In the genomic region with DNA sequence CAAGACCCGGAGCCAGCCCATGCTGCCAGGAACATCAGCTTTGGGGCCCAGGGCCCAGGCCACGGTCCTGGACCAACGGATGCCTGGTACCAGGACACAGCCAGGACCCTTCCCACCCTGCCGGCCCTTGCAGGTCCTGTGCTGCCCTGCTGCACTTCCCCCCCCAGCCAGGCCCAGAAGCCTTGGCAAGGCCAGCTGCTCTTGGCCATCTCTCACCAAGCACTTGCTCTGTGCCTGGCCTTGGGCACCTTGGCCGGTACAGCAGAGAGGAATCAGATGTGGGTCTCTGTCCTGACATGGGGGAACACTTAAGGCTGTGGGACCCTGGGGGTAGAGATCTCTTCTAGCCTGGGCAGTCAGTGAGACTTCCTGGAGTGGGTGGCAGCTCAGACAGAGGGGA, we compare ENCODE assay signal across 12 cellular contexts. TPM values are rescaled to one million over a fixed set of nuclear protein-coding genes. Genes with fewer than 3 reads are reported as not detected.
DNase-seq lines count a peak whose midpoint lies in the region; ATAC-seq and TF ChIP-seq lines count a peak whose summit lies in the region.
"Had no signal": no experiment of that assay in that cellular context is flagged by ENCODE, and none has a peak within 500 bp of the region (broad histone marks: within the 10 kb centered on the region; RNA-seq: fewer than 3 reads in every experiment).

No MANE protein-coding gene starts in this region.

- peaks cover 69% of the 10 kb centered on the region for H3K4me1 Mint-ChIP-seq in CD8-positive, alpha-beta T cell (ENCODE audit: low read depth)
- H3K4me1 Mint-ChIP-seq in T-helper 17 cell = peaks cover 52% of the 10 kb centered on the region

- DNase-seq in CD8-positive, alpha-beta T cell = no peak
- DNase-seq in T-helper 17 cell (no peak), cortex of kidney (lab: John Stamatoyannopoulos, UW) (peak; percentile 7), psoas muscle (peak; percentile 35 to 66), GM13977 (ENCODE audit: low spot score) (no peak)
- DNase-seq: MG63, NCI-H2081, NCI-H748 treated with DMSO at 0.1 percent for 48 hours had no signal

- H3K9me3 ChIP-seq in CD8-positive, alpha-beta T cell (ENCODE audit: low read length) = no peaks in the 10 kb centered on the region
- H3K9me3 ChIP-seq in T-helper 17 cell (ENCODE audit: control insufficient read depth, low read length, poor library complexity, severe bottlenecking) (no peaks in the 10 kb centered on the region), psoas muscle (no peaks in the 10 kb centered on the region)
- H3K9me3 ChIP-seq: MG63, thoracic aorta had no signal

- no peak for TF ChIP-seq CTCF in CD8-positive, alpha-beta T cell (IDR thresholded peaks at IDR 0.05)
- TF ChIP-seq CTCF in psoas muscle (IDR thresholded peaks at IDR 0.05) = no peak
- no peak for TF ChIP-seq CTCF in GM13977 (IDR thresholded peaks at IDR 0.05; ENCODE audit: extremely low read depth, insufficient read depth, missing control alignments)

- H3K36me3 Mint-ChIP-seq in CD8-positive, alpha-beta T cell = peaks cover 37% of the 10 kb centered on the region
- H3K36me3 Mint-ChIP-seq in T-helper 17 cell (ENCODE audit: low read depth) = peaks cover 3% of the 10 kb centered on the region

- POLR2A ChIA-PET in CD8-positive, alpha-beta T cell (lab: Charles Lee) = no interaction called here

- WGBS in psoas muscle, 3 donors = 30 to 49% (median 35%) methylated on average over 5 of the region's 5 CpGs

- intact Hi-C loops in CD8-positive, alpha-beta T cell (cut with DNase I, micrococcal nuclease) = loop anchor here in 1 of 2 experiments (5.0 kb wide), 1 partner anchor 624 kb away; a partner anchor contains a TSS
- intact Hi-C loops in psoas muscle (cut with DNase I) = no loop called here

- peak overlapping the region; percentile 99 for H3K27ac Mint-ChIP-seq in CD8-positive, alpha-beta T cell
- peak overlapping the region; percentile 94 for H3K27ac Mint-ChIP-seq in T-helper 17 cell

- in situ Hi-C loops in GM13977 (cut with MboI; ENCODE audit: low pct_unique_long_range_greater_than_20kb, low sequenced_read_pairs, unreplicated experiment) = no loop called here

- H3K27me3 Mint-ChIP-seq in CD8-positive, alpha-beta T cell (ENCODE audit: low read depth) = no peaks in the 10 kb centered on the region
- no peaks in the 10 kb centered on the region for H3K27me3 Mint-ChIP-seq in T-helper 17 cell

- ATAC-seq in CD8-positive, alpha-beta T cell = no peak
- ATAC-seq in T-helper 17 cell = no peak
- ATAC-seq in psoas muscle = peak in 1 of 4 donors; percentile 25
- no peak for ATAC-seq in HG03045 (IDR thresholded peaks at IDR 0.05; ENCODE audit: unreplicated experiment)
- no peak for ATAC-seq in HG02759 (IDR thresholded peaks at IDR 0.05; ENCODE audit: unreplicated experiment)

- no peaks in the 10 kb centered on the region for H3K27me3 ChIP-seq in CD8-positive, alpha-beta T cell (ENCODE audit: insufficient read depth, low read length)
- H3K27me3 ChIP-seq in psoas muscle (ENCODE audit: insufficient read depth in 3 of 3, low read length in 2 of 3) = no peaks in the 10 kb centered on the region
- H3K27me3 ChIP-seq: MG63 had no signal

- peak overlapping the region; percentile 55 for H3K4me3 Mint-ChIP-seq in CD8-positive, alpha-beta T cell
- H3K4me3 Mint-ChIP-seq in T-helper 17 cell = peak overlapping the region; percentile 78
- H3K4me3 Mint-ChIP-seq: CD14-positive monocyte had no signal

- peaks cover 67% of the 10 kb centered on the region for H3K4me1 ChIP-seq in CD8-positive, alpha-beta T cell (ENCODE audit: insufficient read depth, low read length)
- peaks cover 92% of the 10 kb centered on the region for H3K4me1 ChIP-seq in psoas muscle

- no peaks in the 10 kb centered on the region for H3K9me3 Mint-ChIP-seq in CD8-positive, alpha-beta T cell

- CTCF ChIA-PET in CD8-positive, alpha-beta T cell (lab: Charles Lee) = interaction anchor here (6.8 kb wide), 1 partner anchor 9 kb away, joined by 61 read pairs; no protein-coding TSS in a partner anchor

- no peak overlapping the region for H3K4me3 ChIP-seq in CD8-positive, alpha-beta T cell (ENCODE audit: low read depth, low read length)
- peak overlapping the region; percentile 46 for H3K4me3 ChIP-seq in psoas muscle
- H3K4me3 ChIP-seq: MG63, thoracic aorta had no signal

- peaks cover 17% of the 10 kb centered on the region for H3K36me3 ChIP-seq in CD8-positive, alpha-beta T cell (ENCODE audit: insufficient read depth, low read length)
- no peaks in the 10 kb centered on the region for H3K36me3 ChIP-seq in psoas muscle (ENCODE audit: insufficient read depth in 1 of 2, low read depth in 1 of 2)
- H3K36me3 ChIP-seq: MG63, thoracic aorta had no signal

- peak overlapping the region; percentile 25 for H3K27ac ChIP-seq in CD8-positive, alpha-beta T cell (ENCODE audit: low read depth, low read length)
- peak overlapping the region; percentile 98 for H3K27ac ChIP-seq in psoas muscle
- H3K27ac ChIP-seq: thoracic aorta had no signal

RNA-seq across cellular contexts. Expression of a gene that starts 28.9 kb away (rescaled TPM):
- 10 to 100 TPM; 92.1 to 92.4 TPM for total RNA-seq in CD8-positive, alpha-beta T cell
- total RNA-seq in T-helper 17 cell (100 to 1,000 TPM; 132 to 133 TPM), psoas muscle (1,000 to 10,000 TPM; 1,036 to 1,643 (median 1,260) TPM)
- polyA plus RNA-seq in psoas muscle = 1,000 to 10,000 TPM in 2 of 3 donors, 100 to 1,000 TPM in 1; 615 to 1,667 (median 1,547) TPM

Comparison
In these comparisons a context has a peak if more than half of its experiments do, and no peak if none do; other contexts are left out.
1. DNase-seq: peak in cortex of kidney (single experiment) and psoas muscle (2 of 2); none in CD8-positive, alpha-beta T cell (0 of 7), T-helper 17 cell (0 of 3) and GM13977 (single experiment).
2. RNA of a gene that starts 28.9 kb away (total RNA-seq): 1,036 to 1,643 TPM in psoas muscle; 132 to 133 TPM in T-helper 17 cell and 92.1 to 92.4 TPM in CD8-positive, alpha-beta T cell; every median in the first group is over 4 times any median in the second.